Comparison of ENCODE assay signal across 10 cellular contexts in the genomic region with DNA sequence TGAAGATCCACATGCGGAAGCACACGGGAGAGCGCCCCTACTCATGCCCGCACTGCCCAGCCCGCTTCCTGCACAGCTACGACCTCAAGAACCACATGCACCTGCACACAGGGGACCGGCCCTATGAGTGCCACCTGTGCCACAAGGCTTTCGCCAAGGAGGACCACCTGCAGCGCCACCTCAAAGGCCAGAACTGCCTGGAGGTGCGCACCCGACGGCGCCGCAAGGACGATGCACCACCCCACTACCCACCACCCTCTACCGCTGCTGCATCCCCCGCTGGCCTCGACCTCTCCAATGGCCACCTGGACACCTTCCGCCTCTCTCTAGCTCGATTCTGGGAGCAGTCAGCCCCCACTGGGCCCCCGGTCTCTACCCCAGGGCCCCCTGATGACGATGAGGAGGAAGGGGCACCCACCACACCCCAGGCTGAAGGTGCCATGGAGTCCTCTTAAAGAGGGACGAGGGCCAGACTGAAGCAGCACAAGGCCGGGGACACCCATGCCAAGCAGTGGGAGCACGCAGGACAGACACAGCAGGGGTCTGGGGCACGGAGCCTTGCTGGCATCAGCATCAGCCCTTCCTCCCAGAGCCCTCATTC. TPM values are rescaled to one million over a fixed set of nuclear protein-coding genes. Genes with fewer than 3 reads are reported as not detected.
DNase-seq lines count a peak whose midpoint lies in the region; ATAC-seq and TF ChIP-seq lines count a peak whose summit lies in the region.
"Had no signal": no experiment of that assay in that cellular context is flagged by ENCODE, and none has a peak within 500 bp of the region (broad histone marks: within the 10 kb centered on the region; RNA-seq: fewer than 3 reads in every experiment).

No MANE protein-coding gene starts in this region.

- POLR2A ChIA-PET in PC-9 (lab: Charles Lee; ENCODE audit: unreplicated experiment): interaction anchor here (0.6 to 0.7 kb wide), 3 partner anchors 9 to 76 kb away, joined by 4 to 5 read pairs (median 4); no protein-coding TSS in a partner anchor

- H3K9me2 ChIP-seq in PC-9 (ENCODE audit: insufficient read depth): no peaks in the 10 kb centered on the region

- intact Hi-C loops in PC-9 (cut with micrococcal nuclease; ENCODE audit: unreplicated experiment): loop anchor here (2.0 kb wide), 3 partner anchors 28 to 56 kb away; a partner anchor contains a TSS

- peaks cover 0 to 70% (median 11%) of the 10 kb centered on the region in 11 experiments; a peak in 11 of 22 replicates for H4K20me1 ChIP-seq in BLaER1 treated with 17β-estradiol and CSF1 and Interleukin-3, amounts not matched to agents 10 nM and 100 nM
- H4K20me1 ChIP-seq in PC-9 (ENCODE audit: insufficient read depth): peaks cover 17% of the 10 kb centered on the region

- peak overlapping the region in 5 of 10 experiments; percentile 37 to 62 (median 52); a peak in 5 of 20 replicates for H3K4me3 ChIP-seq in BLaER1 treated with 17β-estradiol and CSF1 and Interleukin-3, amounts not matched to agents 10 nM and 100 nM
- H3K4me3 ChIP-seq in PC-9 (no peak overlapping the region), neuronal stem cell (ENCODE audit: low read length in 2 of 2) (no peak overlapping the region)
- peak overlapping the region; percentile 37 for H3K4me3 ChIP-seq in effector memory CD4-positive, alpha-beta T cell (ENCODE audit: insufficient read depth, low read depth, low read length, poor library complexity, severe bottlenecking)

- peak overlapping the region; percentile 77 for H2BK120ac ChIP-seq in neuronal stem cell (ENCODE audit: low read depth, low read length)

- H3K79me2 ChIP-seq in PC-9 (ENCODE audit: low read depth): peaks cover 4% of the 10 kb centered on the region; the same call in 1 of the 2 replicates

- BruUV-seq in PC-9 (replicated peaks; lab: Mats Ljungman, UMichigan): no TSS peak

- peak overlapping the region; percentile 52 for H3K23ac ChIP-seq in neuronal stem cell (ENCODE audit: low read depth, low read length, poor library complexity)

- H3K36me3 ChIP-seq in BLaER1 treated with 17β-estradiol and CSF1 and Interleukin-3, amounts not matched to agents 10 nM and 100 nM: peaks cover 12 to 56% (median 18%) of the 10 kb centered on the region in 11 experiments; a peak in 17 of 22 replicates
- H3K36me3 ChIP-seq in PC-9 (ENCODE audit: low read depth): no peaks in the 10 kb centered on the region
- H3K36me3 ChIP-seq in effector memory CD4-positive, alpha-beta T cell (ENCODE audit: control insufficient read depth, insufficient read depth, low read length): peaks cover 31% of the 10 kb centered on the region
- peaks cover 14% of the 10 kb centered on the region in 2 donors for H3K36me3 ChIP-seq in neuronal stem cell (replicated peaks in 1 of 2; ENCODE audit: control insufficient read depth in 2 of 2, insufficient read depth in 2 of 2, low read length in 2 of 2)

- H3K9me3 ChIP-seq in BLaER1 treated with 17β-estradiol and CSF1 and Interleukin-3, amounts not matched to agents 10 nM and 100 nM (replicated peaks in 1 of 11): no peaks in the 10 kb centered on the region
- H3K9me3 ChIP-seq in PC-9 (ENCODE audit: insufficient read depth, low read depth) (no peaks in the 10 kb centered on the region), neuronal stem cell (replicated peaks in 1 of 2; ENCODE audit: control insufficient read depth in 2 of 2, insufficient read depth in 1 of 2, low read depth in 1 of 2, low read length in 2 of 2) (no peaks in the 10 kb centered on the region)
- no peaks in the 10 kb centered on the region for H3K9me3 ChIP-seq in effector memory CD4-positive, alpha-beta T cell (ENCODE audit: control insufficient read depth, low read length)

- H3K4ac ChIP-seq in neuronal stem cell (ENCODE audit: low read length): peak overlapping the region; percentile 81

- H3K14ac ChIP-seq in neuronal stem cell (ENCODE audit: low read length): no peak overlapping the region

- no peaks in the 10 kb centered on the region for H3K27me3 ChIP-seq in BLaER1 treated with 17β-estradiol and CSF1 and Interleukin-3, amounts not matched to agents 10 nM and 100 nM
- H3K27me3 ChIP-seq in PC-9 (ENCODE audit: insufficient read depth, low read depth): no peaks in the 10 kb centered on the region
- no peaks in the 10 kb centered on the region for H3K27me3 ChIP-seq in effector memory CD4-positive, alpha-beta T cell (replicated peaks; ENCODE audit: control insufficient read depth, insufficient read depth, low read length, poor library complexity, severe bottlenecking)
- no peaks in the 10 kb centered on the region for H3K27me3 ChIP-seq in neuronal stem cell (ENCODE audit: control insufficient read depth in 3 of 3, insufficient read depth in 3 of 3, low read depth in 1 of 3, low read length in 3 of 3)

- H3K79me1 ChIP-seq in neuronal stem cell (ENCODE audit: low read depth, low read length): no peaks in the 10 kb centered on the region

- H3K9ac ChIP-seq in BLaER1 treated with 17β-estradiol and CSF1 and Interleukin-3, amounts not matched to agents 10 nM and 100 nM: peak overlapping the region; percentile 43 to 77 (median 71); a peak in 16 of 22 replicates
- H3K9ac ChIP-seq in neuronal stem cell (ENCODE audit: low read depth, low read length, poor library complexity): peak overlapping the region; percentile 33

- peak overlapping the region; percentile 95 for H2BK15ac ChIP-seq in neuronal stem cell (ENCODE audit: low read length)

- no peak overlapping the region for H2BK12ac ChIP-seq in neuronal stem cell (ENCODE audit: low read length)

- peak overlapping the region; percentile 73 for H4K91ac ChIP-seq in neuronal stem cell (ENCODE audit: low read depth, low read length, poor library complexity)

- H3K27ac ChIP-seq in BLaER1 treated with 17β-estradiol and CSF1 and Interleukin-3, amounts not matched to agents 10 nM and 100 nM: peak overlapping the region; percentile 3 to 81 (median 70); a peak in 20 of 22 replicates
- H3K27ac ChIP-seq in PC-9: peak overlapping the region; percentile 53
- H3K27ac ChIP-seq in effector memory CD4-positive, alpha-beta T cell (ENCODE audit: insufficient read depth, low read length, poor library complexity, severe bottlenecking): peak overlapping the region; percentile 77
- H3K27ac ChIP-seq in neuronal stem cell (replicated peaks; ENCODE audit: low read length): peak overlapping the region; percentile 88

- no CpG with 5 or more reads among the region's 26 CpGs for WGBS in neuronal stem cell (ENCODE audit: extremely low coverage in 2 of 2, insufficient read length in 2 of 2, insufficient replicate concordance in 1 of 2), 2 donors

- H2AFZ ChIP-seq in PC-9 (no peak overlapping the region), neuronal stem cell (ENCODE audit: low read length) (no peak overlapping the region)

- CTCF ChIA-PET in PC-9 (lab: Charles Lee): interaction anchor here (1.0 to 1.5 kb wide), 2 partner anchors 14 to 46 kb away, joined by 7 to 17 read pairs; a partner anchor contains a TSS

- TF ChIP-seq CTCF in PC-9 (conservative IDR thresholded peaks at IDR 0.05): no peak

- H2AK5ac ChIP-seq in neuronal stem cell (ENCODE audit: low read depth, low read length): peak overlapping the region; percentile 99

- no peak for ATAC-seq in HG02588 (IDR thresholded peaks at IDR 0.05; ENCODE audit: unreplicated experiment)
- no peak for ATAC-seq in GM18498 (IDR thresholded peaks at IDR 0.05; ENCODE audit: unreplicated experiment)

- peaks cover 78 to 87% (median 86%) of the 10 kb centered on the region in 10 experiments for H3K4me1 ChIP-seq in BLaER1 treated with 17β-estradiol and CSF1 and Interleukin-3, amounts not matched to agents 10 nM and 100 nM
- H3K4me1 ChIP-seq in PC-9 (replicated peaks; ENCODE audit: insufficient read depth) (peaks cover 28% of the 10 kb centered on the region), neuronal stem cell (ENCODE audit: control insufficient read depth in 2 of 2, insufficient read depth in 1 of 2, low read depth in 1 of 2, low read length in 2 of 2) (peaks cover 31 to 37% of the 10 kb centered on the region in 2 donors)
- H3K4me1 ChIP-seq in effector memory CD4-positive, alpha-beta T cell (ENCODE audit: control insufficient read depth, insufficient read depth, low read length, poor library complexity, severe bottlenecking): peaks cover 69% of the 10 kb centered on the region

- peak overlapping the region; percentile 85 for H3K18ac ChIP-seq in neuronal stem cell (ENCODE audit: low read length)

- peak overlapping the region; percentile 79 for H2BK5ac ChIP-seq in neuronal stem cell (ENCODE audit: low read length)

- no peak for DNase-seq in PC-9
- no peak for DNase-seq in effector memory CD4-positive, alpha-beta T cell
- no peak for DNase-seq in neuronal stem cell (ENCODE audit: low spot score)
- no peak for DNase-seq in NCI-H1930 (lab: John Stamatoyannopoulos, UW)
- DNase-seq in D341Med (ENCODE audit: low spot score): no peak
- DNase-seq: islet precursor cell had no signal

- peaks cover 37% of the 10 kb centered on the region for H3F3A ChIP-seq in PC-9 (ENCODE audit: insufficient read depth, low read depth)

- H4K8ac ChIP-seq in neuronal stem cell (ENCODE audit: low read depth, low read length): no peak overlapping the region

- H3K4me2 ChIP-seq in BLaER1 treated with 17β-estradiol and CSF1 and Interleukin-3, amounts not matched to agents 10 nM and 100 nM: peak overlapping the region; percentile 93 to 100 (median 98)
- H3K4me2 ChIP-seq in PC-9: no peak overlapping the region
- no peak overlapping the region for H3K4me2 ChIP-seq in neuronal stem cell (ENCODE audit: insufficient read depth, low read length, poor library complexity, severe bottlenecking)

RNA-seq across cellular contexts. Expression of a gene that starts 13.7 kb away (rescaled TPM):
- 38.6 and 44.1 TPM in 2 replicates for total RNA-seq in PC-9 (2021)
- polyA plus RNA-seq in neuronal stem cell (2013, experiment 1 of 2): 5.5 TPM
- 5.6 TPM for polyA plus RNA-seq in neuronal stem cell (2013, experiment 2 of 2)

RNA-seq across cellular contexts. Expression of a gene that starts 17.2 kb away (rescaled TPM):
- 4.4 and 4.7 TPM in 2 replicates for total RNA-seq in PC-9 (2021)
- 2.7 TPM for polyA plus RNA-seq in neuronal stem cell (2013, experiment 1 of 2)
- polyA plus RNA-seq in neuronal stem cell (2013, experiment 2 of 2): 2.2 TPM

RNA-seq across cellular contexts. Expression of a gene that starts 17.3 kb away (rescaled TPM):
- total RNA-seq in PC-9 (2021): 0.22 and 0.43 TPM in 2 replicates
- 0.03 TPM for polyA plus RNA-seq in neuronal stem cell (2013, experiment 1 of 2)
- polyA plus RNA-seq in neuronal stem cell (2013, experiment 2 of 2): 0.06 TPM
- total RNA-seq: LHCN-M2 had no signal

RNA-seq across cellular contexts. Expression of a gene that starts 22.9 kb away (rescaled TPM):
- 1.2 and 1.3 TPM in 2 replicates for total RNA-seq in PC-9 (2021)
- polyA plus RNA-seq in neuronal stem cell (2013, experiment 1 of 2): not detected
- polyA plus RNA-seq in neuronal stem cell (2013, experiment 2 of 2): 0.10 TPM
- total RNA-seq: LHCN-M2 had no signal

RNA-seq across cellular contexts. Expression of a gene that starts 33.2 kb away (rescaled TPM):
- 47.9 and 54.2 TPM in 2 replicates for total RNA-seq in PC-9 (2021)
- polyA plus RNA-seq in neuronal stem cell (2013, experiment 1 of 2): 42.3 TPM
- 41.1 TPM for polyA plus RNA-seq in neuronal stem cell (2013, experiment 2 of 2)

Comparison
In these comparisons a context has a peak if more than half of its experiments do, and no peak if none do; other contexts are left out.
1. H3K4me2 ChIP-seq: peak in BLaER1 treated with 17β-estradiol and CSF1 and Interleukin-3, amounts not matched to agents 10 nM and 100 nM (11 of 11); none in PC-9 (single experiment) and neuronal stem cell (single experiment).
2. Peak in every context shown above with its lines, with median percentiles within 50 percentile points of each other: H3K27ac ChIP-seq.